In genomic region chr10:119754085-119754484, GRCh38 we compare ENCODE assay signal across 1 cellular context.
A peak's percentile ranks its signal among the peaks of the same experiment; 100 is the strongest.
TF ChIP-seq lines count a peak whose summit lies in the region.

No MANE protein-coding gene starts in this region.

TF ChIP-seq in HEK293, 187 proteins besides CTCF, POLR2A, EP300 and RAD21 (continued from another document):
- peak; percentile 71 for TF ChIP-seq PRDM6 (tag by site-specific recombination; IDR thresholded peaks at IDR 0.05)
- TF ChIP-seq KLF1 (tag by site-specific recombination; IDR thresholded peaks at IDR 0.05), result no peak
- no peak for TF ChIP-seq OVOL3 (tag by site-specific recombination; IDR thresholded peaks at IDR 0.05)
- no peak for TF ChIP-seq AEBP2 (tag by site-specific recombination; IDR thresholded peaks at IDR 0.05; ENCODE audit: borderline replicate concordance)
- no peak for TF ChIP-seq PRDM10 (tag by site-specific recombination; IDR thresholded peaks at IDR 0.05)
- no peak for TF ChIP-seq ZNF18 (tag by site-specific recombination; IDR thresholded peaks at IDR 0.05)
- TF ChIP-seq SP7 (tag by site-specific recombination; IDR thresholded peaks at IDR 0.05), result peak; percentile 43; the same call in 1 of the 2 replicates
- no peak for TF ChIP-seq SCRT2 (tag by site-specific recombination; IDR thresholded peaks at IDR 0.05)
- TF ChIP-seq ZNF16 (tag by site-specific recombination; IDR thresholded peaks at IDR 0.05; ENCODE audit: low read depth), result no peak
- no peak for TF ChIP-seq ZNF274 (IDR thresholded peaks at IDR 0.05; ENCODE audit: low read length)
- no peak for TF ChIP-seq ZNF274 (tag by site-specific recombination; IDR thresholded peaks at IDR 0.05; ENCODE audit: borderline replicate concordance)
- no peak for TF ChIP-seq ZNF626 (tag by site-specific recombination; IDR thresholded peaks at IDR 0.05)
- 0 out of 2 replicates have a peak, but pooled peaks have one; percentile 22 for TF ChIP-seq BCL11A (tag by site-specific recombination; IDR thresholded peaks at IDR 0.05; ENCODE audit: low read depth)
- TF ChIP-seq ZNF600 (tag by site-specific recombination; IDR thresholded peaks at IDR 0.05), result 0 out of 2 replicates have a peak, but pooled peaks have one; percentile 31
- TF ChIP-seq ZFP69B (tag by site-specific recombination; IDR thresholded peaks at IDR 0.05), result no peak
- TF ChIP-seq ZNF76 (tag by site-specific recombination; IDR thresholded peaks at IDR 0.05; ENCODE audit: borderline replicate concordance, low read depth), result no peak
- no peak for TF ChIP-seq GLIS2 (tag by site-specific recombination; IDR thresholded peaks at IDR 0.05)
- TF ChIP-seq KLF10 (tag by site-specific recombination; IDR thresholded peaks at IDR 0.05), result no peak
- no peak for TF ChIP-seq ZNF335 (tag by site-specific recombination; conservative IDR thresholded peaks at IDR 0.05)
